ENCODE assay signal across 1 cellular context in genomic region chr16:28898266-28898665, GRCh38.
TF ChIP-seq lines count a peak whose summit lies in the region.

No MANE protein-coding gene starts in this region.

TF ChIP-seq in IMR-90, 13 proteins besides CTCF, POLR2A, EP300 and RAD21 (continued from another document):
- TF ChIP-seq USF2 (IDR thresholded peaks at IDR 0.05; ENCODE audit: low read depth, low read length) (no peak), MAZ (IDR thresholded peaks at IDR 0.05; ENCODE audit: borderline replicate concordance, low read depth, low read length) (no peak), SMC3 (IDR thresholded peaks at IDR 0.05; ENCODE audit: low read depth, low read length) (no peak), MAFK (IDR thresholded peaks at IDR 0.05; ENCODE audit: low read depth, low read length) (no peak), RFX5 (IDR thresholded peaks at IDR 0.05; ENCODE audit: low read depth, low read length) (no peak), CHD1 (IDR thresholded peaks at IDR 0.05; ENCODE audit: low read depth, low read length) (no peak)
